Comparison of ENCODE assay signal across 1 cellular context in the genomic region with DNA sequence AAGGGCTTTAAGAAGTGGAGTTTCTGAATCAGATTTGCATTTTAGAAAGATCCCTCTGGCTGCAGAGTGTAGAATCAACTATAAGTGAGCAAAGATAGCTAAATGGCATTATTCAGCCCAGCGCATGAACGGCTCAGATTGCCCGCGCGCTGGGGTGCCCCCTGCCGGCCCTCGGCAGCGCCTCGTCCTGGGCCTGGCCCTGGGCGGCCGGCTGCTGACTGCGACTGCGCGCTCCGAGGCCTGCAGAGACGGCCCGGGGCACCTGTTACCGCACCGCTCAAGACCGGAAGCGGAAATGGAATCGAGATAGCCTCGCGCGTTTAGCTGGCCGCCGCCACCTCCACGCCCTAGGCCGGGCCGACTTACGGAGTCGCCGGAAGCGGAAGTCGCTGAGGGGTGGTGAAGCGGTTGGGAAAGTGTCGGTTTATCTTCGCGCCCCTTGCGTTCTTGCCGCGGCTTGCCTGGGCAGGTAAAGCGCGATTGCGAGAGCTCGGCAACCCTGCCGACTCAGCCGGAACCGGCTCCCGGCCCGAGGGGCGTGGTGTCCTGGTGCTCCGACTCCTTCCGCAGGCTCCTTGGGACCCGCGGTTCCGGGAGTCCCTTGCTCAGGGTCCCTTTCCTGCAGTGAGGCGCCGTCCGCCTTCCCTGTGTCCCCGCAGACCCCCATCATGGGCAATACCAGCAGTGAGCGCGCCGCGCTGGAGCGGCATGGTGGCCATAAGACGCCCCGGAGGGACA.
TF ChIP-seq lines count a peak whose summit lies in the region.

A gene with protein sequence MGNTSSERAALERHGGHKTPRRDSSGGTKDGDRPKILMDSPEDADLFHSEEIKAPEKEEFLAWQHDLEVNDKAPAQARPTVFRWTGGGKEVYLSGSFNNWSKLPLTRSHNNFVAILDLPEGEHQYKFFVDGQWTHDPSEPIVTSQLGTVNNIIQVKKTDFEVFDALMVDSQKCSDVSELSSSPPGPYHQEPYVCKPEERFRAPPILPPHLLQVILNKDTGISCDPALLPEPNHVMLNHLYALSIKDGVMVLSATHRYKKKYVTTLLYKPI (plus strand): TSS at position 557 of the 738 bp plus-strand sequence. CDS start 112 bp downstream, at position 669.

TF ChIP-seq in HepG2, 621 proteins besides CTCF, POLR2A, EP300 and RAD21 (continued from another document and continues in another):
- no peak for TF ChIP-seq ZNF18 (CRISPR knock-in tag; IDR thresholded peaks at IDR 0.05; ENCODE audit: insufficient replicate concordance)
- TF ChIP-seq HMGXB4 (CRISPR knock-in tag; IDR thresholded peaks at IDR 0.05; ENCODE audit: borderline replicate concordance in 1 of 2, low read depth in 1 of 2): peak; percentile 63 to 81; a peak in 3 of 4 replicates
- no peak for TF ChIP-seq ZNF230 (CRISPR knock-in tag; IDR thresholded peaks at IDR 0.05)
- peak; percentile 94 for TF ChIP-seq KMT2A (CRISPR knock-in tag; IDR thresholded peaks at IDR 0.05)
- TF ChIP-seq BRCA1 (CRISPR knock-in tag; IDR thresholded peaks at IDR 0.05): no peak
- TF ChIP-seq HOXA3 (CRISPR knock-in tag; IDR thresholded peaks at IDR 0.05): peak; percentile 93
- TF ChIP-seq POLR2AphosphoS5 (IDR thresholded peaks at IDR 0.05; ENCODE audit: low read depth, low read length): peak; percentile 86
- TF ChIP-seq KAT7 (CRISPR knock-in tag; IDR thresholded peaks at IDR 0.05; ENCODE audit: borderline replicate concordance): peak; percentile 95
- no peak for TF ChIP-seq PAF1 (CRISPR knock-in tag; IDR thresholded peaks at IDR 0.05)
- TF ChIP-seq ZNF768 (CRISPR knock-in tag; IDR thresholded peaks at IDR 0.05): peak; percentile 46; the same call in 1 of the 2 replicates
- TF ChIP-seq BORCS8-MEF2B (CRISPR knock-in tag; IDR thresholded peaks at IDR 0.05): no peak; the same call in 1 of the 2 replicates
- no peak for TF ChIP-seq GPN1 (CRISPR knock-in tag; IDR thresholded peaks at IDR 0.05; ENCODE audit: borderline replicate concordance)
- TF ChIP-seq ZNF546 (CRISPR knock-in tag; conservative IDR thresholded peaks at IDR 0.05): no peak
- TF ChIP-seq SALL2 (CRISPR knock-in tag; IDR thresholded peaks at IDR 0.05): no peak; the same call in 1 of the 2 replicates
- no peak for TF ChIP-seq U2AF2 (IDR thresholded peaks at IDR 0.05; ENCODE audit: low read depth, low read length)
- TF ChIP-seq CC2D1A (CRISPR knock-in tag; IDR thresholded peaks at IDR 0.05): 0 out of 2 replicates have a peak, but pooled peaks have one; percentile 49
- TF ChIP-seq, protein P1, sequence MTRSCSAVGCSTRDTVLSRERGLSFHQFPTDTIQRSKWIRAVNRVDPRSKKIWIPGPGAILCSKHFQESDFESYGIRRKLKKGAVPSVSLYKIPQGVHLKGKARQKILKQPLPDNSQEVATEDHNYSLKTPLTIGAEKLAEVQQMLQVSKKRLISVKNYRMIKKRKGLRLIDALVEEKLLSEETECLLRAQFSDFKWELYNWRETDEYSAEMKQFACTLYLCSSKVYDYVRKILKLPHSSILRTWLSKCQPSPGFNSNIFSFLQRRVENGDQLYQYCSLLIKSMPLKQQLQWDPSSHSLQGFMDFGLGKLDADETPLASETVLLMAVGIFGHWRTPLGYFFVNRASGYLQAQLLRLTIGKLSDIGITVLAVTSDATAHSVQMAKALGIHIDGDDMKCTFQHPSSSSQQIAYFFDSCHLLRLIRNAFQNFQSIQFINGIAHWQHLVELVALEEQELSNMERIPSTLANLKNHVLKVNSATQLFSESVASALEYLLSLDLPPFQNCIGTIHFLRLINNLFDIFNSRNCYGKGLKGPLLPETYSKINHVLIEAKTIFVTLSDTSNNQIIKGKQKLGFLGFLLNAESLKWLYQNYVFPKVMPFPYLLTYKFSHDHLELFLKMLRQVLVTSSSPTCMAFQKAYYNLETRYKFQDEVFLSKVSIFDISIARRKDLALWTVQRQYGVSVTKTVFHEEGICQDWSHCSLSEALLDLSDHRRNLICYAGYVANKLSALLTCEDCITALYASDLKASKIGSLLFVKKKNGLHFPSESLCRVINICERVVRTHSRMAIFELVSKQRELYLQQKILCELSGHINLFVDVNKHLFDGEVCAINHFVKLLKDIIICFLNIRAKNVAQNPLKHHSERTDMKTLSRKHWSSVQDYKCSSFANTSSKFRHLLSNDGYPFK (CRISPR knock-in tag; IDR thresholded peaks at IDR 0.05; ENCODE audit: borderline replicate concordance): peak; percentile 93; the same call in 1 of the 2 replicates
- peak; percentile 76; the same call in 1 of the 2 replicates for TF ChIP-seq KDM3A (CRISPR knock-in tag; IDR thresholded peaks at IDR 0.05; ENCODE audit: low read depth)
- TF ChIP-seq ZFP91 (CRISPR knock-in tag; IDR thresholded peaks at IDR 0.05; ENCODE audit: borderline replicate concordance): peak; percentile 87; the same call in 1 of the 2 replicates
- peak; percentile 98 for TF ChIP-seq ZBTB2 (CRISPR knock-in tag; IDR thresholded peaks at IDR 0.05; ENCODE audit: low read depth)
- TF ChIP-seq PTBP1 (IDR thresholded peaks at IDR 0.05; ENCODE audit: low read depth, low read length, poor library complexity, severe bottlenecking): no peak
- no peak for TF ChIP-seq FOXP1 (IDR thresholded peaks at IDR 0.05)
- no peak for TF ChIP-seq FOXP1 (CRISPR knock-in tag; IDR thresholded peaks at IDR 0.05)
- no peak for TF ChIP-seq BHLHE40 (IDR thresholded peaks at IDR 0.05; ENCODE audit: low read length)
- TF ChIP-seq KAT8 (CRISPR knock-in tag; IDR thresholded peaks at IDR 0.05): peak; percentile 96
- TF ChIP-seq SCMH1 (CRISPR knock-in tag; IDR thresholded peaks at IDR 0.05; ENCODE audit: borderline replicate concordance): no peak
- peak; percentile 89 for TF ChIP-seq MXD1 (CRISPR knock-in tag; IDR thresholded peaks at IDR 0.05)
- peak; percentile 36 for TF ChIP-seq MNT (IDR thresholded peaks at IDR 0.05)
- TF ChIP-seq NR2F6 (IDR thresholded peaks at IDR 0.05): no peak
- 0 out of 2 replicates have a peak, but pooled peaks have one; percentile 35 for TF ChIP-seq NR2F6 (CRISPR knock-in tag; IDR thresholded peaks at IDR 0.05)
- TF ChIP-seq ZNF773 (CRISPR knock-in tag; IDR thresholded peaks at IDR 0.05; ENCODE audit: borderline replicate concordance): no peak
- peak; percentile 93 for TF ChIP-seq ZSCAN31 (CRISPR knock-in tag; IDR thresholded peaks at IDR 0.05; ENCODE audit: low read depth)
- TF ChIP-seq MAFF (IDR thresholded peaks at IDR 0.05; ENCODE audit: low read depth, low read length): no peak
- no peak for TF ChIP-seq ZSCAN12 (CRISPR knock-in tag; IDR thresholded peaks at IDR 0.05)
- no peak for TF ChIP-seq ZNF383 (CRISPR knock-in tag; IDR thresholded peaks at IDR 0.05; ENCODE audit: borderline replicate concordance)
- TF ChIP-seq, protein P2, sequence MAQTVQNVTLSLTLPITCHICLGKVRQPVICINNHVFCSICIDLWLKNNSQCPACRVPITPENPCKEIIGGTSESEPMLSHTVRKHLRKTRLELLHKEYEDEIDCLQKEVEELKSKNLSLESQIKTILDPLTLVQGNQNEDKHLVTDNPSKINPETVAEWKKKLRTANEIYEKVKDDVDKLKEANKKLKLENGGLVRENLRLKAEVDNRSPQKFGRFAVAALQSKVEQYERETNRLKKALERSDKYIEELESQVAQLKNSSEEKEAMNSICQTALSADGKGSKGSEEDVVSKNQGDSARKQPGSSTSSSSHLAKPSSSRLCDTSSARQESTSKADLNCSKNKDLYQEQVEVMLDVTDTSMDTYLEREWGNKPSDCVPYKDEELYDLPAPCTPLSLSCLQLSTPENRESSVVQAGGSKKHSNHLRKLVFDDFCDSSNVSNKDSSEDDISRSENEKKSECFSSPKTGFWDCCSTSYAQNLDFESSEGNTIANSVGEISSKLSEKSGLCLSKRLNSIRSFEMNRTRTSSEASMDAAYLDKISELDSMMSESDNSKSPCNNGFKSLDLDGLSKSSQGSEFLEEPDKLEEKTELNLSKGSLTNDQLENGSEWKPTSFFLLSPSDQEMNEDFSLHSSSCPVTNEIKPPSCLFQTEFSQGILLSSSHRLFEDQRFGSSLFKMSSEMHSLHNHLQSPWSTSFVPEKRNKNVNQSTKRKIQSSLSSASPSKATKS (CRISPR knock-in tag; IDR thresholded peaks at IDR 0.05): no peak
- TF ChIP-seq ZNF362 (CRISPR knock-in tag; IDR thresholded peaks at IDR 0.05; ENCODE audit: borderline replicate concordance): no peak; the same call in 1 of the 2 replicates
- no peak for TF ChIP-seq HHEX (CRISPR knock-in tag; IDR thresholded peaks at IDR 0.05)
- TF ChIP-seq ZNF562 (CRISPR knock-in tag; IDR thresholded peaks at IDR 0.05; ENCODE audit: borderline replicate concordance): no peak
- peak; percentile 61; the same call in 1 of the 2 replicates for TF ChIP-seq IKZF5 (CRISPR knock-in tag; IDR thresholded peaks at IDR 0.05)
- TF ChIP-seq ZNF75D (CRISPR knock-in tag; IDR thresholded peaks at IDR 0.05; ENCODE audit: borderline replicate concordance): no peak
- TF ChIP-seq ZNF674 (CRISPR knock-in tag; IDR thresholded peaks at IDR 0.05; ENCODE audit: low read depth): 0 out of 2 replicates have a peak, but pooled peaks have one; percentile 83
